In the genomic region with DNA sequence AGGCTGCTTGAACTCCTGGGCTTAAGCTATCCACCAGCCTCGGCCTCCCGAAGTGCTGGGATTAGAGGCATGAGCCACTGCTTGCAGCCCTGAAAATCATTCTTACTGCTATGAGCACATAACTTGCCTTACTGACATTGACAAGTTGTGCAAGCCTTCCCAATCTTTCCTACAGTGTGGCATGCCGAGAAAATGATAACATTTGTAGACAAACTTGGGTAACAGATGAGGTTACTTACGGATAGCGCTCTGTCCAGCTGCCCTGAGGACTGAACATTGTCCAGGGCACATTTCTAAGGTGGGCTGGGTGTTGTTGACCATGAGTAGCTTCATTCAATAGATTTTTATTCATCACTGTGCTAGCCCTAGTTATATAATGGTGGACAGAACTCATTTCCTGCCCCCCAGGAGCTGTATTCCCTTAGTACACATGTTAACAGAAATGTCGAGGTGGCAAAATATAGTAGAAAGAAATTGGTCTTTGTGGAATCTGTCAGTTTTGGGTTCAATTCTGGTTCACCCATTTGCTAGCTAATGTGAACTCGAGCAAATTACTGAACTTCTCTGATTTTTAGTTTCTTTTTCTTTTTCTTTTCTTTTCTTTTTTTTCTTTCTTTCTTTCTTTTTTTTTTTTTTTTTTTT, we compare ENCODE assay signal across 37 cellular contexts.
"Had no signal": no experiment of that assay in that cellular context is flagged by ENCODE, and none has a peak within 500 bp of the region (broad histone marks: within the 10 kb centered on the region; RNA-seq: fewer than 3 reads in every experiment).

No MANE protein-coding gene starts in this region.

- H3K36me3 ChIP-seq: adrenal gland, Peyer's patch, SJSA1 had no signal

- H3K27ac Mint-ChIP-seq: activated CD4-positive, alpha-beta memory T cell treated with anti-CD3 and anti-CD28 coated beads for 36 hours; activated CD4-positive, alpha-beta T cell treated with anti-CD3 and anti-CD28 coated beads for 36 hours; activated CD4-positive, alpha-beta T cell treated with anti-CD3 and anti-CD28 coated beads, Interleukin-2, amount 10 ng/mL, durations not matched to agents 7 days and 5 days; activated naive CD4-positive, alpha-beta T cell treated with anti-CD3 and anti-CD28 coated beads for 36 hours; activated naive CD4-positive, alpha-beta T cell treated with anti-CD3 and anti-CD28 coated beads, Interleukin-2, amount 50 U/mL, for 72 hours; activated T-helper 1 cell treated with anti-CD3 and anti-CD28 coated beads, Interleukin-12 subunit alpha, Interleukin-12 subunit beta, Interleukin-2, Interleukin-4 antibody, amounts not matched to agents 30 ng/mL and 10 ng/mL and 1 ng/mL, durations not matched to agents 14 hours and 24 hours and 36 hours; brain; T-helper 1 cell treated with Interleukin-12 subunit alpha and Interleukin-12 subunit beta and Interleukin-4 antibody, amounts not matched to agents 30 μg/mL and 1 μg/mL, for 36 hours; T-helper 2 cell treated with Interferon-gamma antibody and Interleukin-4, amounts not matched to agents 5 μg/mL and 100 μg/mL, for 36 hours had no signal

- H3K9me2 ChIP-seq: SK-N-SH had no signal

- H3K9me3 Mint-ChIP-seq: activated CD4-positive, alpha-beta memory T cell treated with anti-CD3 and anti-CD28 coated beads for 36 hours; activated CD4-positive, alpha-beta T cell treated with anti-CD3 and anti-CD28 coated beads, Interleukin-2, amount 10 ng/mL, durations not matched to agents 7 days and 5 days; activated naive CD4-positive, alpha-beta T cell treated with anti-CD3 and anti-CD28 coated beads for 36 hours; activated naive CD4-positive, alpha-beta T cell treated with anti-CD3 and anti-CD28 coated beads, Interleukin-2, amount 50 U/mL, for 72 hours; activated T-cell treated with anti-CD3 and anti-CD28 coated beads, Interleukin-2, amount 50 U/mL, for 4 hours; activated T-helper 1 cell treated with anti-CD3 and anti-CD28 coated beads, Interleukin-12 subunit alpha, Interleukin-12 subunit beta, Interleukin-2, Interleukin-4 antibody, amounts not matched to agents 30 ng/mL and 10 ng/mL and 1 ng/mL, durations not matched to agents 14 hours and 24 hours and 36 hours; brain; T-helper 1 cell treated with Interleukin-12 subunit alpha and Interleukin-12 subunit beta and Interleukin-4 antibody, amounts not matched to agents 30 μg/mL and 1 μg/mL, for 36 hours; T-helper 2 cell treated with Interferon-gamma antibody and Interleukin-4, amounts not matched to agents 5 μg/mL and 100 μg/mL, for 36 hours had no signal

- ATAC-seq: activated CD4-positive, alpha-beta T cell treated with anti-CD3 and anti-CD28 coated beads for 36 hours; activated CD4-positive, CD25-positive, alpha-beta regulatory T cell treated with anti-CD3 and anti-CD28 coated beads, Interleukin-2, amount 50 U/mL, for 24 hours; activated naive CD4-positive, alpha-beta T cell treated with anti-CD3 and anti-CD28 coated beads, Interleukin-2, amount 50 U/mL, for 72 hours; activated T-cell treated with anti-CD3 and anti-CD28 coated beads, Interleukin-2, amount 50 U/mL, for 4 hours; PC-3 had no signal

- FAIRE-seq: bronchial epithelial cell, TTC549 had no signal

- H3K27ac ChIP-seq: adrenal gland, KMS-11, Peyer's patch, SJSA1 had no signal

- H3K4me3 ChIP-seq: adrenal gland, Peyer's patch, SJSA1 had no signal

- H3K4me1 ChIP-seq: adrenal gland, Peyer's patch had no signal

- H3K27me3 Mint-ChIP-seq: brain had no signal

- H3K4me1 Mint-ChIP-seq: brain had no signal

- H3K36me3 Mint-ChIP-seq: activated CD4-positive, alpha-beta memory T cell treated with anti-CD3 and anti-CD28 coated beads for 36 hours; activated naive CD4-positive, alpha-beta T cell treated with anti-CD3 and anti-CD28 coated beads, Interleukin-2, amount 50 U/mL, for 72 hours; brain had no signal

- H3K4me3 Mint-ChIP-seq: activated CD4-positive, alpha-beta memory T cell treated with anti-CD3 and anti-CD28 coated beads for 36 hours; activated CD4-positive, alpha-beta T cell treated with anti-CD3 and anti-CD28 coated beads for 36 hours; activated CD4-positive, alpha-beta T cell treated with anti-CD3 and anti-CD28 coated beads, Interleukin-2, amount 10 ng/mL, durations not matched to agents 7 days and 5 days; activated naive CD4-positive, alpha-beta T cell treated with anti-CD3 and anti-CD28 coated beads for 36 hours; activated T-cell treated with anti-CD3 and anti-CD28 coated beads, Interleukin-2, amount 50 U/mL, for 4 hours; activated T-helper 1 cell treated with anti-CD3 and anti-CD28 coated beads, Interleukin-12 subunit alpha, Interleukin-12 subunit beta, Interleukin-2, Interleukin-4 antibody, amounts not matched to agents 30 ng/mL and 10 ng/mL and 1 ng/mL, durations not matched to agents 14 hours and 24 hours and 36 hours; brain; T-helper 1 cell treated with Interleukin-12 subunit alpha and Interleukin-12 subunit beta and Interleukin-4 antibody, amounts not matched to agents 30 μg/mL and 1 μg/mL, for 36 hours; T-helper 2 cell treated with Interferon-gamma antibody and Interleukin-4, amounts not matched to agents 5 μg/mL and 100 μg/mL, for 36 hours had no signal

- DNase-seq: activated CD4-positive, alpha-beta memory T cell treated with anti-CD3 and anti-CD28 coated beads for 36 hours; activated CD4-positive, alpha-beta T cell treated with anti-CD3 and anti-CD28 coated beads for 36 hours; activated CD4-positive, alpha-beta T cell treated with anti-CD3 and anti-CD28 coated beads, Interleukin-2, amount 10 ng/mL, durations not matched to agents 7 days and 5 days; activated CD8-positive, alpha-beta memory T cell treated with anti-CD3 and anti-CD28 coated beads, Interleukin-2, amount 50 U/mL, for 4 hours; activated gamma-delta T cell treated with Interleukin-2 at 50 U/mL for 16 hours; activated naive CD4-positive, alpha-beta T cell treated with anti-CD3 and anti-CD28 coated beads for 36 hours; activated T-cell treated with anti-CD3 and anti-CD28 coated beads for 4 hours; activated T-cell treated with anti-CD3 and anti-CD28 coated beads, Interleukin-2, amount 50 U/mL, for 4 hours; adrenal gland; anterior cingulate cortex; MM.1S; MV-4-11; NCI-H1092; NCI-H146; NCI-H187; NCI-H2029 treated with DMSO at 0.1 percent for 48 hours; NCI-H2107; NCI-H2171; NCI-H510A; NCI-H526; NCI-H748 treated with DMSO at 0.1 percent for 48 hours; NK-92 treated with Interleukin-12 subunit alpha and Interleukin-12 subunit beta, amount 100 ng/mL, for 24 hours; PC-3; Peyer's patch; RPMI8226; SHP77 treated with DMSO at 0.1 percent for 48 hours; SK-N-SH had no signal

- H3K9me3 ChIP-seq: adrenal gland, Peyer's patch, SJSA1, SK-N-SH had no signal

- H3K27me3 ChIP-seq: adrenal gland, Peyer's patch, SJSA1 had no signal

- H3K4me2 ChIP-seq: KMS-11, SK-N-SH had no signal
